15 cellular contexts compared by ENCODE assay signal in the genomic region with DNA sequence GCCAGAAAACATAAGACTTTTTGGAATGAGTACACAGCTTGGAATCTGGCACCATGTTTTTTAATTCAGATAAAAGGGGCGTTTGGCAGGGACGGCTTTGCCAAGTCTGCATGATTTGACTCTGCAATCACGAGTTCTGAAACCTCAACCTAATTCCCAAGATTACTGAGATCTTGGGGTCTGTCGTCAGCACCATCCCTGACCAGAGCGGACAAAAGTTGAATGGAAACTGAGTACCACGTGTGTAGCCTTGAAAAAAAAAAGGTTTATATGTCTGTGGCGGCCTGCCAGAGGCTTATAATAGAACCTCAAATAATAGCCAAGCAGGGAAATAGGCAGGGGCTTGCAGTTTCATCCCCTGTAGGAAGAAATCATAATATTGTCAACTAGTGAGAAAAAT.
A peak's percentile ranks its signal among the peaks of the same experiment; 100 is the strongest.
DNase-seq lines count a peak whose midpoint lies in the region; ATAC-seq, FAIRE-seq and TF ChIP-seq lines count a peak whose summit lies in the region.
"Had no signal": no experiment of that assay in that cellular context is flagged by ENCODE, and none has a peak within 500 bp of the region (broad histone marks: within the 10 kb centered on the region; RNA-seq: fewer than 3 reads in every experiment).

No MANE protein-coding gene starts in this region.

- H3K36me3 ChIP-seq in thoracic aorta, result no peaks in the 10 kb centered on the region

- DNase-seq in DMS79 treated with DMSO at 0.1 percent for 48 hours (lab: John Stamatoyannopoulos, UW), result peak; percentile 69
- no peak for DNase-seq in DMS79 (lab: John Stamatoyannopoulos, UW)
- DNase-seq in cardiac fibroblast (ENCODE audit: low read depth in 2 of 2), result peak; percentile 72 to 97
- DNase-seq in iris pigment epithelial cell (ENCODE audit: low read depth), result peak; percentile 94
- DNase-seq in thoracic aorta (ENCODE audit: low spot score), result no peak
- no peak for DNase-seq in GM10248 (ENCODE audit: extremely low spot score)
- DNase-seq in D721Med (ENCODE audit: insufficient read length, low spot score), result no peak
- DNase-seq: 8988T; activated T-cell treated with anti-CD3 and anti-CD28 coated beads, Interleukin-2, amount 50 U/mL, for 24 hours; central memory CD4-positive, alpha-beta T cell; NCI-H2171 treated with DMSO at 0.1 percent for 48 hours; stimulated activated CD4-positive, alpha-beta T cell treated with anti-CD3 and anti-CD28 coated beads, Interleukin-12 subunit alpha, Interleukin-12 subunit beta, amount 100 ng/mL, for 4 hours; stimulated activated CD8-positive, alpha-beta memory T cell treated with anti-CD3 and anti-CD28 coated beads, Interleukin-4, amount 100 ng/mL, for 48 hours had no signal

- POLR2A ChIA-PET in GM10248 (lab: Yijun Ruan, JAX), result no interaction called here

- H3K4me3 ChIP-seq in cardiac fibroblast (replicated peaks in 1 of 2; ENCODE audit: low read depth in 2 of 2, low read length in 2 of 2), result peak overlapping the region in 1 of 2 donors; percentile 1
- peak overlapping the region; percentile 60 for H3K4me3 ChIP-seq in thoracic aorta

- H3K9me3 ChIP-seq in thoracic aorta, result no peaks in the 10 kb centered on the region

- TF ChIP-seq CTCF in cardiac fibroblast (IDR thresholded peaks at IDR 0.05; ENCODE audit: low read depth, low read length) (no peak), thoracic aorta (IDR thresholded peaks at IDR 0.05) (no peak), GM10248 (IDR thresholded peaks at IDR 0.05; ENCODE audit: control extremely low read depth, extremely low read depth, low read depth, missing control alignments) (no peak), D721Med (IDR thresholded peaks at IDR 0.05; ENCODE audit: insufficient read depth, missing control alignments) (no peak)

- no peak for ATAC-seq in thoracic aorta (ENCODE audit: insufficient number of reproducible peaks, low FRiP score, low read depth)
- no peak for ATAC-seq in GM21737 (IDR thresholded peaks at IDR 0.05; ENCODE audit: unreplicated experiment)

- CTCF ChIA-PET in GM10248 (lab: Yijun Ruan, JAX), result interaction anchor here (1.5 kb wide), 1 partner anchor 31 kb away, joined by 3 read pairs; no protein-coding TSS in a partner anchor

- peaks cover 14 to 20% of the 10 kb centered on the region in 2 donors for H3K4me1 ChIP-seq in thoracic aorta (ENCODE audit: control insufficient read depth in 1 of 2, low read depth in 2 of 2)

- no peak for FAIRE-seq in D721Med (lab: Jason Lieb, UNC)

- H3K27me3 ChIP-seq in thoracic aorta (replicated peaks; ENCODE audit: insufficient read depth), result no peaks in the 10 kb centered on the region

- H3K27ac ChIP-seq in thoracic aorta, result peak overlapping the region in 1 of 2 donors; percentile 43
- H3K27ac ChIP-seq: KMS-11 had no signal

Comparison
In these comparisons a context has a peak if more than half of its experiments do, and no peak if none do; other contexts are left out.
1. DNase-seq: peak in DMS79 treated with DMSO at 0.1 percent for 48 hours (single experiment), cardiac fibroblast (2 of 2) and iris pigment epithelial cell (single experiment); none in DMS79 (single experiment), thoracic aorta (single experiment), GM10248 (single experiment) and D721Med (single experiment).